In genomic region chr13:30689752-30690151, GRCh38 we compare ENCODE assay signal across 11 cellular contexts. TPM values are rescaled to one million over a fixed set of nuclear protein-coding genes. Genes with fewer than 3 reads are reported as not detected.
DNase-seq lines count a peak whose midpoint lies in the region; ATAC-seq and TF ChIP-seq lines count a peak whose summit lies in the region.
"Had no signal": no experiment of that assay in that cellular context is flagged by ENCODE, and none has a peak within 500 bp of the region (broad histone marks: within the 10 kb centered on the region; RNA-seq: fewer than 3 reads in every experiment).

No MANE protein-coding gene starts in this region.

- H4K20me1 ChIP-seq in OCI-LY7 (ENCODE audit: insufficient read depth, low read length), result no peaks in the 10 kb centered on the region
- H4K20me1 ChIP-seq in H9 (ENCODE audit: control insufficient read depth, insufficient read depth, insufficient read length), result no peaks in the 10 kb centered on the region

- no peak overlapping the region for H3T11ph ChIP-seq in H9 (ENCODE audit: low read length)

- TF ChIP-seq CTCF in OCI-LY7 (conservative IDR thresholded peaks at IDR 0.05; ENCODE audit: low read length), result no peak
- TF ChIP-seq CTCF in esophagus muscularis mucosa (IDR thresholded peaks at IDR 0.05), result no peak
- no peak for TF ChIP-seq CTCF in H9 (conservative IDR thresholded peaks at IDR 0.05)

- TF ChIP-seq EP300 in esophagus muscularis mucosa (IDR thresholded peaks at IDR 0.05), result no peak

- 90% methylated on average over 12 of the region's 14 CpGs for WGBS in esophagus muscularis mucosa
- no CpG with 5 or more reads among the region's 14 CpGs for WGBS in H9 (ENCODE audit: extremely low coverage, insufficient read length, low lambda C conversion rate)

- H2BK20ac ChIP-seq in H9 (ENCODE audit: low read depth, low read length, poor library complexity, severe bottlenecking), result no peak overlapping the region

- no peak for ATAC-seq in GM21515 (IDR thresholded peaks at IDR 0.05; ENCODE audit: unreplicated experiment)
- ATAC-seq in GM18873 (IDR thresholded peaks at IDR 0.05; ENCODE audit: low FRiP score, unreplicated experiment), result no peak

- H2BK12ac ChIP-seq in H9 (ENCODE audit: insufficient read length, low read depth, low read length), result no peak overlapping the region

- no peaks in the 10 kb centered on the region for H3K79me2 ChIP-seq in OCI-LY7 (ENCODE audit: insufficient read depth, low read depth, low read length)
- no peaks in the 10 kb centered on the region for H3K79me2 ChIP-seq in H9 (ENCODE audit: insufficient read depth, low read length)

- H3K14ac ChIP-seq in H9 (ENCODE audit: insufficient read depth, low read length), result no peak overlapping the region; the same call in 1 of the 2 replicates

- no peaks in the 10 kb centered on the region for H3K36me3 Mint-ChIP-seq in CD4-positive, alpha-beta memory T cell
- H3K36me3 Mint-ChIP-seq in H9 (ENCODE audit: insufficient read depth in 1 of 3, low read depth in 3 of 3), result no peaks in the 10 kb centered on the region

- H3K4ac ChIP-seq in H9 (ENCODE audit: low read depth, low read length), result no peak overlapping the region

- no peaks in the 10 kb centered on the region for H3K36me3 ChIP-seq in CD4-positive, alpha-beta memory T cell (ENCODE audit: insufficient read depth, low read length)
- no peaks in the 10 kb centered on the region for H3K36me3 ChIP-seq in OCI-LY7 (ENCODE audit: insufficient read depth, low read length)
- no peaks in the 10 kb centered on the region for H3K36me3 ChIP-seq in esophagus muscularis mucosa

- no peaks in the 10 kb centered on the region for H3K27me3 ChIP-seq in CD4-positive, alpha-beta memory T cell (ENCODE audit: insufficient read depth, low read length)
- H3K27me3 ChIP-seq in esophagus muscularis mucosa (no peaks in the 10 kb centered on the region), H9 (ENCODE audit: insufficient read depth, low read length) (no peaks in the 10 kb centered on the region)

- H3K9ac ChIP-seq in H9 (ENCODE audit: extremely low read depth, insufficient read length, low read length), result no peak overlapping the region

- H3K27me3 Mint-ChIP-seq in CD4-positive, alpha-beta memory T cell, result peaks cover under 1 to 4% of the 10 kb centered on the region in 2 donors
- peaks cover 1% of the 10 kb centered on the region for H3K27me3 Mint-ChIP-seq in H9 (ENCODE audit: low read depth)

- no peaks in the 10 kb centered on the region for H3K9me2 ChIP-seq in OCI-LY7 (ENCODE audit: insufficient read depth, low read length)

- H3K23me2 ChIP-seq in H9 (ENCODE audit: insufficient read length, low read depth, low read length, poor library complexity, severe bottlenecking), result no peaks in the 10 kb centered on the region

- H3K79me1 ChIP-seq in H9 (ENCODE audit: insufficient read depth, low read depth, low read length, poor library complexity, severe bottlenecking), result no peaks in the 10 kb centered on the region

- no peak overlapping the region for H4K5ac ChIP-seq in H9 (ENCODE audit: insufficient read length, low read depth, low read length)

- H4K91ac ChIP-seq in H9 (ENCODE audit: insufficient read length, low read depth, low read length), result no peak overlapping the region

- no peak overlapping the region for H3K18ac ChIP-seq in H9 (ENCODE audit: insufficient read length, low read depth, low read length)

- peaks cover 5 to 11% (median 7%) of the 10 kb centered on the region in 4 donors for H3K4me1 Mint-ChIP-seq in CD4-positive, alpha-beta memory T cell
- peaks cover 0 to 5% of the 10 kb centered on the region in 2 experiments; a peak in 1 of 4 replicates for H3K4me1 Mint-ChIP-seq in H9

- H3K4me1 ChIP-seq in CD4-positive, alpha-beta memory T cell (ENCODE audit: insufficient read depth, low read length), result peaks cover 4% of the 10 kb centered on the region
- H3K4me1 ChIP-seq in OCI-LY7 (ENCODE audit: insufficient read depth, low read length, poor library complexity, severe bottlenecking), result peaks cover 15% of the 10 kb centered on the region
- peaks cover 0 to 15% (median 6%) of the 10 kb centered on the region in 4 donors for H3K4me1 ChIP-seq in esophagus muscularis mucosa
- no peaks in the 10 kb centered on the region; the same call in 1 of the 2 replicates for H3K4me1 ChIP-seq in H9 (ENCODE audit: insufficient read depth, low read length)

- H4K8ac ChIP-seq in H9 (replicated peaks; ENCODE audit: insufficient read length, low read depth, low read length), result no peak overlapping the region

- no TSS peak for BruUV-seq in OCI-LY7 (replicated peaks; lab: Mats Ljungman, UMichigan)

- H3K27ac ChIP-seq in CD4-positive, alpha-beta memory T cell (ENCODE audit: low read depth, low read length), result no peak overlapping the region
- H3K27ac ChIP-seq in OCI-LY7 (ENCODE audit: low read depth, low read length, poor library complexity, severe bottlenecking), result no peak overlapping the region
- H3K27ac ChIP-seq in esophagus muscularis mucosa (replicated peaks in 1 of 4), result peak overlapping the region; percentile 62 to 76 (median 64)
- no peak overlapping the region for H3K27ac ChIP-seq in H9 (ENCODE audit: insufficient read length, low read depth, low read length)

- peak overlapping the region in 6 of 8 donors; percentile 30 to 85 (median 78) for H3K4me3 Mint-ChIP-seq in CD4-positive, alpha-beta memory T cell
- H3K4me3 Mint-ChIP-seq in H9, result no peak overlapping the region

- TF ChIP-seq POLR2A in esophagus muscularis mucosa (IDR thresholded peaks at IDR 0.05; ENCODE audit: low read depth), result no peak

- no peak for DNase-seq in CD4-positive, alpha-beta memory T cell
- DNase-seq in OCI-LY7 (ENCODE audit: low spot score) (no peak), esophagus muscularis mucosa (ENCODE audit: extremely low spot score) (no peak), skeletal muscle cell (ENCODE audit: low read depth) (no peak), H9 (no peak)
- no peak for DNase-seq in stimulated activated CD4-positive, alpha-beta T cell treated with anti-CD3 and anti-CD28 coated beads, Interleukin-15, amount 100 ng/mL, for 24 hours
- DNase-seq: activated CD4-positive, alpha-beta T cell treated with anti-CD3 and anti-CD28 coated beads for 48 hours; EL had no signal

- no peak overlapping the region for H3K4me3 ChIP-seq in CD4-positive, alpha-beta memory T cell (ENCODE audit: low read length in 2 of 2)
- H3K4me3 ChIP-seq in OCI-LY7 (ENCODE audit: low read depth, low read length, poor library complexity, severe bottlenecking), result peak overlapping the region; percentile 63
- H3K4me3 ChIP-seq in esophagus muscularis mucosa, result peak overlapping the region; percentile 43 to 64 (median 55)
- H3K4me3 ChIP-seq in skeletal muscle cell (ENCODE audit: low read depth, low read length), result peak overlapping the region; percentile 40

- no peak overlapping the region for H2BK15ac ChIP-seq in H9 (ENCODE audit: low read depth, low read length)

- POLR2A ChIA-PET in CD4-positive, alpha-beta memory T cell (lab: Charles Lee; ENCODE audit: partially characterized antibody), result no interaction called here
- POLR2A ChIA-PET in OCI-LY7 (lab: Charles Lee), result interaction anchor here (1.2 to 1.4 kb wide), 3 partner anchors 8 to 66 kb away, joined by 3 read pairs; no protein-coding TSS in a partner anchor

- no peak overlapping the region for H3K27ac Mint-ChIP-seq in CD4-positive, alpha-beta memory T cell
- H3K27ac Mint-ChIP-seq in H9, result no peak overlapping the region
- H3K27ac Mint-ChIP-seq: progenitor cell of endocrine pancreas had no signal

- H2AFZ ChIP-seq in OCI-LY7 (ENCODE audit: low read length) (peak overlapping the region; percentile 87; the same call in 1 of the 2 replicates), H9 (ENCODE audit: low read length) (no peak overlapping the region)

- no peak overlapping the region for H3K56ac ChIP-seq in H9 (ENCODE audit: insufficient read length, low read depth, low read length)

- intact Hi-C loops in CD4-positive, alpha-beta memory T cell (cut with micrococcal nuclease), result no loop called here
- intact Hi-C loops in OCI-LY7 (cut with micrococcal nuclease; ENCODE audit: unreplicated experiment), result no loop called here
- intact Hi-C loops in esophagus muscularis mucosa (cut with DNase I), result no loop called here

- H2BK5ac ChIP-seq in H9 (ENCODE audit: insufficient read length, low read length), result no peak overlapping the region

- H3K23ac ChIP-seq in H9 (ENCODE audit: insufficient read length, low read depth, low read length), result no peak overlapping the region

- peaks cover 0 to 8% (median 0%) of the 10 kb centered on the region in 8 donors for H3K9me3 Mint-ChIP-seq in CD4-positive, alpha-beta memory T cell
- peaks cover 0 to 3% of the 10 kb centered on the region in 2 experiments; a peak in 4 of 5 replicates for H3K9me3 Mint-ChIP-seq in H9

- no peaks in the 10 kb centered on the region for H3K9me3 ChIP-seq in CD4-positive, alpha-beta memory T cell (ENCODE audit: control insufficient read depth in 1 of 2, low read length in 2 of 2)
- H3K9me3 ChIP-seq in OCI-LY7 (ENCODE audit: low read length), result no peaks in the 10 kb centered on the region
- H3K9me3 ChIP-seq in esophagus muscularis mucosa, result no peaks in the 10 kb centered on the region
- no peaks in the 10 kb centered on the region for H3K9me3 ChIP-seq in H9 (ENCODE audit: control insufficient read depth, low read depth, low read length)

- H2AK5ac ChIP-seq in H9 (ENCODE audit: insufficient read length, low read length), result no peak overlapping the region

- CTCF ChIA-PET in CD4-positive, alpha-beta memory T cell (lab: Charles Lee; ENCODE audit: partially characterized antibody), result interaction anchor here (0.9 kb wide), 1 partner anchor 49 kb away, joined by 3 read pairs; no protein-coding TSS in a partner anchor
- CTCF ChIA-PET in OCI-LY7 (lab: Charles Lee; ENCODE audit: unreplicated experiment), result no interaction called here

- H2BK120ac ChIP-seq in H9 (ENCODE audit: low read depth, low read length, poor library complexity, severe bottlenecking), result no peak overlapping the region

- H3K4me2 ChIP-seq in OCI-LY7 (ENCODE audit: low read length), result peak overlapping the region; percentile 77
- no peak overlapping the region for H3K4me2 ChIP-seq in H9 (ENCODE audit: insufficient read depth, insufficient read length, low read length)

RNA-seq across cellular contexts. Expression of gene ALOX5AP, which starts 45.6 kb away (rescaled TPM):
- 10 to 100 TPM; 53.7 to 54.0 TPM for total RNA-seq in CD4-positive, alpha-beta memory T cell
- 100 to 1,000 TPM; 377 to 569 TPM for polyA plus RNA-seq in CD4-positive, alpha-beta memory T cell
- total RNA-seq in OCI-LY7 (2014; rRNA removed; shearing (Covaris generic)), result 62.1 and 89.9 TPM in 2 replicates
- total RNA-seq in OCI-LY7 (2022), result 90.9 and 94.4 TPM in 2 replicates
- total RNA-seq in esophagus muscularis mucosa, result 10 to 100 TPM; 14.8 to 48.2 (median 17.2) TPM
- not detected in 2 replicates for total RNA-seq in H9 (2021)
- total RNA-seq: progenitor cell of endocrine pancreas had no signal

Comparison
In these comparisons a context has a peak if more than half of its experiments do, and no peak if none do; other contexts are left out.
1. H3K27ac ChIP-seq: peak in esophagus muscularis mucosa (4 of 4); none in CD4-positive, alpha-beta memory T cell (single experiment), OCI-LY7 (single experiment) and H9 (single experiment).
2. H3K4me3 ChIP-seq: peak in OCI-LY7 (single experiment), esophagus muscularis mucosa (4 of 4) and skeletal muscle cell (single experiment); none in CD4-positive, alpha-beta memory T cell (0 of 2).
3. H3K4me3 Mint-ChIP-seq: peak in CD4-positive, alpha-beta memory T cell (6 of 8); none in H9 (0 of 2).
4. RNA of gene ALOX5AP, which starts 45.6 kb away (total RNA-seq): 62.1 to 94.4 TPM in OCI-LY7, 53.7 to 54.0 TPM in CD4-positive, alpha-beta memory T cell and 14.8 to 48.2 TPM in esophagus muscularis mucosa; not detected in H9; every median in the first group is over 10 times any median in the second.